Comparison of ENCODE assay signal across 1 cellular context in the genomic region with DNA sequence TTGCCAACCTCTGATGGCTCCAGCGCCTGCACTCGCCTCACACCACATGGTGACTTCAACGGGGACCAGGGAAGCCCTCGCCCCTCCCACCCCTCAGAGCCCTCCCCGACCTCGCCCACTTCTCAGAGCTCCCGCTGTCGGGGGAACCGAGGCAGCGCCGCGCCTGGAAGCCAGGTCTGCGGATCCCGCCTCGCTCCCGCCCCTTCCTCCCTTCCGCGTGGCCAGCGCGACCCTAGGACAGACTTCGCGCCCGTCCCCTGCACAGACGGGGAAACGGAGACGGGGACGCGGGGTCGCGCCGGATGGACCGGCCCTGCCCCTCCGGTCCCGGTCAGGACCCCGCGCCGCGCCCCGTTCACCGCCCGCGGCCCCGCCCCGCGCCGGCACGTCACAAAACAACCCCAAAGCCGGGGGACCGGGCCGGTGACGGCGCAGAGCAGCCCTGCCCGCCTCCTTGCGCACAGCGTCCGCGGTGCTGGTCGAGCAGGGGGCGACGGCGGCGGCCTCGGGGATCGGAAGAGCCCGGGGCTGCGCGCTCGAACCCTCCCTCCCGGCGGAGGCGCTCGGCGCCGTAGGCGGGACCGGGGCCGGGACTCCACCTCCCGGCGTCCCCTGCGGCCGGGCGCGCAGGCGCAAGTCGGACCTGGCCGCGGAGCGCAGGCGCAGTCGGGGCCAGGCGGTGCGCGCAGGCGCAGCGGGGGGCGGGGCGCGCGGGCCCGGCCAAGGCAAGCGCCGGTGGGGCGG.
TF ChIP-seq lines count a peak whose summit lies in the region.

No MANE protein-coding gene starts in this region.

TF ChIP-seq in liver, 16 proteins besides CTCF, POLR2A, EP300 and RAD21 (continued from another document):
- TF ChIP-seq, protein P1, sequence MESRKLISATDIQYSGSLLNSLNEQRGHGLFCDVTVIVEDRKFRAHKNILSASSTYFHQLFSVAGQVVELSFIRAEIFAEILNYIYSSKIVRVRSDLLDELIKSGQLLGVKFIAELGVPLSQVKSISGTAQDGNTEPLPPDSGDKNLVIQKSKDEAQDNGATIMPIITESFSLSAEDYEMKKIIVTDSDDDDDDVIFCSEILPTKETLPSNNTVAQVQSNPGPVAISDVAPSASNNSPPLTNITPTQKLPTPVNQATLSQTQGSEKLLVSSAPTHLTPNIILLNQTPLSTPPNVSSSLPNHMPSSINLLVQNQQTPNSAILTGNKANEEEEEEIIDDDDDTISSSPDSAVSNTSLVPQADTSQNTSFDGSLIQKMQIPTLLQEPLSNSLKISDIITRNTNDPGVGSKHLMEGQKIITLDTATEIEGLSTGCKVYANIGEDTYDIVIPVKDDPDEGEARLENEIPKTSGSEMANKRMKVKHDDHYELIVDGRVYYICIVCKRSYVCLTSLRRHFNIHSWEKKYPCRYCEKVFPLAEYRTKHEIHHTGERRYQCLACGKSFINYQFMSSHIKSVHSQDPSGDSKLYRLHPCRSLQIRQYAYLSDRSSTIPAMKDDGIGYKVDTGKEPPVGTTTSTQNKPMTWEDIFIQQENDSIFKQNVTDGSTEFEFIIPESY (IDR thresholded peaks at IDR 0.05), result no peak
- TF ChIP-seq FOXA2 (IDR thresholded peaks at IDR 0.05), result no peak
